In the genomic region with DNA sequence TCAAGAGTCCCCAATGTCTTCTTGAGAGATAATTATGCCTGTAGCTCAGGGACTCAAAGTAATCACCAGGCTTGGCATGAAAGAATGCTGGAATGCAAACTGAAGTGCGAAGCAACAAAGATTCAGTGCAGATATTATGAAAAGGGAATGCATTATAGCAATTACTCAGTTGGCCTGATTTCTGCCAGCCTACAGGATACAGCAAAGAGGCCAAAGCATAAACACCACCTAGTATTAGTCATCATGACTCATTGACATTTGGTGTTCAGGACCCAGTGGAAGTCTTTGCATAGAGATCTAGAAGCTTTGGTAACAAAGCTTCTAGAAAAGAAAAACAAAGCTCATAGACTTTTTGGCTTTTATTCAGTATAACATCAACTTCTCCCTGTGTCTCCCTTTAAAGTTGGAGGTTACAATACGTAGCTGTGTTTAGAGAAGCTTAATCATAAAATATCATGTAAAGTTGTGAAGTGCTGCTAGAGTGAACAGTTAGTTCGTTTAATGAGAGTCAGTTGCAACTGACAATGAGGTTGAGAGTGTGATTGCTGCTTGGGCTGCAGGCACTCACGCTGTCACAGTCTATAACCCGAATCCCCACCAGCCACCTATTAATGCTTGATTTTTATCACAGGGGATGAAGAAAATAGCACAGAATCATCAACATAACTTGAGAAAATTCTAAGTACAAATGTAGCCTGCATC, we compare ENCODE assay signal across 11 cellular contexts.
DNase-seq lines count a peak whose midpoint lies in the region; ATAC-seq, FAIRE-seq and TF ChIP-seq lines count a peak whose summit lies in the region.
"Had no signal": no experiment of that assay in that cellular context is flagged by ENCODE, and none has a peak within 500 bp of the region (broad histone marks: within the 10 kb centered on the region; RNA-seq: fewer than 3 reads in every experiment).

No MANE protein-coding gene starts in this region.

- intact Hi-C loops in vagina (cut with DNase I), result no loop called here

- peaks cover 14% of the 10 kb centered on the region for H3K4me1 ChIP-seq in A549
- H3K4me1 ChIP-seq in vagina, result peaks cover 6% of the 10 kb centered on the region

- no peaks in the 10 kb centered on the region for H3K36me3 ChIP-seq in vagina

- FAIRE-seq in A549 (lab: Jason Lieb, UNC), result no peak

- peaks cover 3% of the 10 kb centered on the region for H3K9me3 Mint-ChIP-seq in stimulated activated memory B cell treated with anti-CD40 and anti-IgM and Interleukin-4, amounts not matched to agents 10 μg/mL and 1 μg/mL and 100 μg/mL, for 72 hours

- WGBS in A549 (ENCODE audit: missing lambda C conversion rate), result 19% methylated on average over 5 of the region's 5 CpGs

- peak overlapping the region; percentile 58 for H3K4me2 ChIP-seq in A549

- H3K4me3 ChIP-seq in A549 (no peak overlapping the region), vagina (no peak overlapping the region)

- H3K4me3 Mint-ChIP-seq in stimulated activated memory B cell treated with anti-CD40 and anti-IgM and Interleukin-4, amounts not matched to agents 10 μg/mL and 1 μg/mL and 100 μg/mL, for 72 hours, result no peak overlapping the region
- H3K4me3 Mint-ChIP-seq: CD8-positive, alpha-beta T cell had no signal

- ATAC-seq in A549, result peak; percentile 98
- no peak for ATAC-seq in GM21723 (IDR thresholded peaks at IDR 0.05; ENCODE audit: unreplicated experiment)
- ATAC-seq in stimulated activated memory B cell treated with anti-CD40 and anti-IgM and Interleukin-4, amounts not matched to agents 10 μg/mL and 1 μg/mL and 100 μg/mL, for 72 hours, result no peak
- ATAC-seq: CD8-positive, alpha-beta T cell had no signal

- peak; percentile 44 to 61 for DNase-seq in A549 (ENCODE audit: low read depth in 1 of 2, low spot score in 1 of 2)
- DNase-seq in HCEC 1CT, result peak; percentile 97
- peak; percentile 90 to 99 for DNase-seq in SW 1271 (lab: John Stamatoyannopoulos, UW)
- peak; percentile 78 for DNase-seq in glomerular visceral epithelial cell (ENCODE audit: extremely low spot score)
- no peak for DNase-seq in stimulated activated CD4-positive, alpha-beta T cell treated with anti-CD3 and anti-CD28 coated beads, Interleukin-2, amount 100 ng/mL, for 24 hours
- DNase-seq in vagina (ENCODE audit: extremely low spot score in 2 of 2), result no peak
- DNase-seq: activated CD4-positive, alpha-beta T cell treated with anti-CD3 and anti-CD28 coated beads, Interleukin-2, amount 50 U/mL, for 48 hours; CD8-positive, alpha-beta T cell; NCI-H82 had no signal

- no peaks in the 10 kb centered on the region for H3K4me1 Mint-ChIP-seq in stimulated activated memory B cell treated with anti-CD40 and anti-IgM and Interleukin-4, amounts not matched to agents 10 μg/mL and 1 μg/mL and 100 μg/mL, for 72 hours

- POLR2A ChIA-PET in A549 (lab: Yijun Ruan, JAX), result no interaction called here

- TF ChIP-seq POLR2A in A549 (IDR thresholded peaks at IDR 0.05; ENCODE audit: low read length), result no peak
- TF ChIP-seq POLR2A in vagina (IDR thresholded peaks at IDR 0.05), result no peak

- H3K27ac Mint-ChIP-seq in stimulated activated memory B cell treated with anti-CD40 and anti-IgM and Interleukin-4, amounts not matched to agents 10 μg/mL and 1 μg/mL and 100 μg/mL, for 72 hours, result no peak overlapping the region
- H3K27ac Mint-ChIP-seq: CD8-positive, alpha-beta T cell had no signal

- no peaks in the 10 kb centered on the region for H3K27me3 ChIP-seq in vagina

- H3K27ac ChIP-seq in A549, result peak overlapping the region; percentile 39 to 70; a peak in 5 of 6 replicates
- no peak overlapping the region for H3K27ac ChIP-seq in vagina

- H3K36me3 Mint-ChIP-seq in stimulated activated memory B cell treated with anti-CD40 and anti-IgM and Interleukin-4, amounts not matched to agents 10 μg/mL and 1 μg/mL and 100 μg/mL, for 72 hours, result no peaks in the 10 kb centered on the region
- H3K36me3 Mint-ChIP-seq: CD8-positive, alpha-beta T cell had no signal

- H3K9me3 ChIP-seq in A549 (peaks cover 3% of the 10 kb centered on the region; the same call in 1 of the 3 replicates), vagina (no peaks in the 10 kb centered on the region)

- no peak for TF ChIP-seq EP300 in A549 (IDR thresholded peaks at IDR 0.05)

- TF ChIP-seq CTCF in A549 (IDR thresholded peaks at IDR 0.05) (no peak), vagina (IDR thresholded peaks at IDR 0.05) (no peak)

- no peaks in the 10 kb centered on the region for H3K27me3 Mint-ChIP-seq in stimulated activated memory B cell treated with anti-CD40 and anti-IgM and Interleukin-4, amounts not matched to agents 10 μg/mL and 1 μg/mL and 100 μg/mL, for 72 hours

- no peak; a peak in 1 of 5 replicates for TF ChIP-seq RAD21 in A549 (conservative IDR thresholded peaks at IDR 0.05 in 1 of 2, IDR thresholded peaks at IDR 0.05 in 1 of 2)

- CTCF ChIA-PET in A549 (lab: Yijun Ruan, JAX), result no interaction called here

TF ChIP-seq in A549, 52 proteins besides CTCF, POLR2A, EP300 and RAD21 (continues in another document):
- TF ChIP-seq EHF (CRISPR knock-in tag; IDR thresholded peaks at IDR 0.05) (no peak), SREBF2 (IDR thresholded peaks at IDR 0.05) (no peak), ATOH8 (CRISPR knock-in tag; IDR thresholded peaks at IDR 0.05; ENCODE audit: low read depth) (no peak), JUN (IDR thresholded peaks at IDR 0.05) (no peak), TP53 (CRISPR knock-in tag; IDR thresholded peaks at IDR 0.05) (no peak), CBX8 (IDR thresholded peaks at IDR 0.05) (no peak), MYC (IDR thresholded peaks at IDR 0.05; ENCODE audit: borderline replicate concordance, low read length) (no peak), POLR2AphosphoS2 (conservative IDR thresholded peaks at IDR 0.05; ENCODE audit: low read length) (no peak), GATA3 (IDR thresholded peaks at IDR 0.05; ENCODE audit: borderline replicate concordance) (peak; percentile 36; the same call in 1 of the 2 replicates), HES2 (IDR thresholded peaks at IDR 0.05) (no peak), ESRRA (IDR thresholded peaks at IDR 0.05; ENCODE audit: borderline replicate concordance, low read length) (no peak), ZFP36 (IDR thresholded peaks at IDR 0.05; ENCODE audit: borderline replicate concordance, partially characterized antibody) (no peak), NFE2L2 (conservative IDR thresholded peaks at IDR 0.05; ENCODE audit: low read length) (0 out of 2 replicates have a peak, but pooled peaks have one; percentile 24), ZSCAN20 (CRISPR knock-in tag; IDR thresholded peaks at IDR 0.05) (no peak), MAZ (IDR thresholded peaks at IDR 0.05; ENCODE audit: borderline replicate concordance, low read depth, low read length) (no peak), EHMT2 (IDR thresholded peaks at IDR 0.05; ENCODE audit: low read depth) (no peak), SMC3 (IDR thresholded peaks at IDR 0.05) (peak; percentile 9; the same call in 1 of the 3 replicates), HDAC2 (IDR thresholded peaks at IDR 0.05) (no peak), FOSB (CRISPR knock-in tag; IDR thresholded peaks at IDR 0.05) (no peak), JUNB (IDR thresholded peaks at IDR 0.05) (peak; percentile 80), HOXB5 (CRISPR knock-in tag; IDR thresholded peaks at IDR 0.05) (no peak), HEYL (CRISPR knock-in tag; IDR thresholded peaks at IDR 0.05) (no peak), FOSL2 (IDR thresholded peaks at IDR 0.05) (peak; percentile 87), FOSL2 (CRISPR knock-in tag; IDR thresholded peaks at IDR 0.05) (peak; percentile 96), ZC3H11A (IDR thresholded peaks at IDR 0.05) (no peak), PHF8 (IDR thresholded peaks at IDR 0.05; ENCODE audit: borderline replicate concordance, low read depth) (no peak), TFCP2L1 (CRISPR knock-in tag; IDR thresholded peaks at IDR 0.05) (no peak), FOXS1 (CRISPR knock-in tag; IDR thresholded peaks at IDR 0.05) (no peak)
- TF ChIP-seq, protein P1, sequence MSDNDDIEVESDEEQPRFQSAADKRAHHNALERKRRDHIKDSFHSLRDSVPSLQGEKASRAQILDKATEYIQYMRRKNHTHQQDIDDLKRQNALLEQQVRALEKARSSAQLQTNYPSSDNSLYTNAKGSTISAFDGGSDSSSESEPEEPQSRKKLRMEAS (IDR thresholded peaks at IDR 0.05), result peak; percentile 45; the same call in 1 of the 2 replicates
- TF ChIP-seq, protein P2, sequence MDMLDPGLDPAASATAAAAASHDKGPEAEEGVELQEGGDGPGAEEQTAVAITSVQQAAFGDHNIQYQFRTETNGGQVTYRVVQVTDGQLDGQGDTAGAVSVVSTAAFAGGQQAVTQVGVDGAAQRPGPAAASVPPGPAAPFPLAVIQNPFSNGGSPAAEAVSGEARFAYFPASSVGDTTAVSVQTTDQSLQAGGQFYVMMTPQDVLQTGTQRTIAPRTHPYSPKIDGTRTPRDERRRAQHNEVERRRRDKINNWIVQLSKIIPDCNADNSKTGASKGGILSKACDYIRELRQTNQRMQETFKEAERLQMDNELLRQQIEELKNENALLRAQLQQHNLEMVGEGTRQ (IDR thresholded peaks at IDR 0.05), result no peak

Comparison
In these comparisons a context has a peak if more than half of its experiments do, and no peak if none do; other contexts are left out.
1. ATAC-seq: peak in A549 (2 of 2); none in GM21723 (single experiment) and stimulated activated memory B cell treated with anti-CD40 and anti-IgM and Interleukin-4, amounts not matched to agents 10 μg/mL and 1 μg/mL and 100 μg/mL, for 72 hours (single experiment).
2. DNase-seq: peak in A549 (2 of 2), HCEC 1CT (single experiment), SW 1271 (2 of 2) and glomerular visceral epithelial cell (single experiment); none in stimulated activated CD4-positive, alpha-beta T cell treated with anti-CD3 and anti-CD28 coated beads, Interleukin-2, amount 100 ng/mL, for 24 hours (0 of 2) and vagina (0 of 2).